Comparison of ENCODE assay signal across 29 cellular contexts in the genomic region with DNA sequence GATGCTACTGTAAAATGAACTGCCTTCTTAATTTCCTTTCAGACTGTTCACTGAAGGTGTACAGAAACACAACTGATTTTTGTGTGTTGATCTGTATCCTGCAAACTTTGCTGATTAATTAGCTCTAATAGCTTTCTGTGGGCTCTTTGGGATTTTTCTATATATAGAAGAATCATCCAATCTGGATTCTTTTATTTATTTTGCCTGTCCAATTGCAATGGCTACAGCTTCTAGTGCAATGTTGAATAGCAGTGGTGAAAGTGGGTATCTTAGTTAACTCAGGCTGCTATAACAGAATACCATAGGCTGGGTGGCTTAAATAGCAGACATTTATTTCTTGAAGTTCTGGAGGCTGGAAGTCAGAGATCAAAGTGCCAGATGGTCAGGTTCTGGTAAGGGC.
"Had no signal": no experiment of that assay in that cellular context is flagged by ENCODE, and none has a peak within 500 bp of the region (broad histone marks: within the 10 kb centered on the region; RNA-seq: fewer than 3 reads in every experiment).

No MANE protein-coding gene starts in this region.

- H3K4me3 ChIP-seq: colonic mucosa, coronary artery, dorsolateral prefrontal cortex, esophagus muscularis mucosa, esophagus squamous epithelium, gastrocnemius medialis, gastroesophageal sphincter, heart left ventricle, heart right ventricle had no signal

- H3K9me3 ChIP-seq: colonic mucosa, gastrocnemius medialis had no signal

- FAIRE-seq: colon, endometrium, endothelial cell of umbilical vein, frontal cortex had no signal

- ATAC-seq: effector memory CD8-positive, alpha-beta T cell; esophagus mucosa; foreskin keratinocyte; gastrocnemius medialis; gastroesophageal sphincter; heart left ventricle; heart right ventricle had no signal

- H3K27ac Mint-ChIP-seq: dendritic cell treated with granulocyte-macrophage colony-stimulating factor and Interleukin-4, amounts not matched to agents 40 ng/mL and 50 ng/mL, for 4 days; effector memory CD8-positive, alpha-beta T cell; endodermal cell had no signal

- H3K27me3 ChIP-seq: colonic mucosa, dorsolateral prefrontal cortex, esophagus muscularis mucosa, esophagus squamous epithelium, foreskin keratinocyte, gastrocnemius medialis, gastroesophageal sphincter, heart left ventricle, heart right ventricle had no signal

- H3K27me3 Mint-ChIP-seq: dendritic cell treated with granulocyte-macrophage colony-stimulating factor and Interleukin-4, amounts not matched to agents 40 ng/mL and 50 ng/mL, for 4 days; effector memory CD8-positive, alpha-beta T cell had no signal

- H3K4me1 Mint-ChIP-seq: endodermal cell had no signal

- DNase-seq: colonic mucosa; cortex of kidney; dermis blood vessel endothelial cell; dorsolateral prefrontal cortex; effector CD4-positive, alpha-beta T cell; effector CD8-positive, alpha-beta T cell; effector memory CD4-positive, alpha-beta T cell; effector memory CD8-positive, alpha-beta T cell; endodermal cell; erythroblast; esophagus squamous epithelium; foreskin fibroblast; foreskin keratinocyte; foreskin melanocyte; gastrocnemius medialis; glutamatergic neuron; head of caudate nucleus; heart left ventricle; heart right ventricle had no signal

- H3K4me3 Mint-ChIP-seq: dendritic cell treated with granulocyte-macrophage colony-stimulating factor and Interleukin-4, amounts not matched to agents 40 ng/mL and 50 ng/mL, for 4 days; effector memory CD8-positive, alpha-beta T cell; endodermal cell had no signal

- H3K27ac ChIP-seq: colonic mucosa, coronary artery, dorsolateral prefrontal cortex, epithelial cell of prostate, esophagus muscularis mucosa, esophagus squamous epithelium, foreskin keratinocyte, gastrocnemius medialis, gastroesophageal sphincter, heart left ventricle, heart right ventricle had no signal

- H3K36me3 ChIP-seq: colonic mucosa had no signal

- H3K9me3 Mint-ChIP-seq: effector memory CD8-positive, alpha-beta T cell had no signal

- H3K4me1 ChIP-seq: colonic mucosa, esophagus squamous epithelium, foreskin keratinocyte had no signal
